ENCODE assay signal across 11 cellular contexts in genomic region chr6:77979204-77979603, GRCh38.
"Had no signal": no experiment of that assay in that cellular context is flagged by ENCODE, and none has a peak within 500 bp of the region (broad histone marks: within the 10 kb centered on the region; RNA-seq: fewer than 3 reads in every experiment).

No MANE protein-coding gene starts in this region.

- FAIRE-seq: H1, H54 had no signal

- H3K4me3 ChIP-seq: GM23248, GM23338, HAP-1 had no signal

- ATAC-seq: GM23338, HCT116 had no signal

- H3K9me3 ChIP-seq: HAP-1 had no signal

- DNase-seq: GM23248, GOT3, H7, H9, HCEC 1CT, HFFc6 had no signal

- H3K4me2 ChIP-seq: GM23338 had no signal

- H3K27ac ChIP-seq: GM23248 had no signal

- H3K9ac ChIP-seq: GM23248 had no signal

- H3K4me1 ChIP-seq: HAP-1 had no signal

- H2AFZ ChIP-seq: GM23248, GM23338 had no signal

- H3K36me3 ChIP-seq: HAP-1 had no signal
